1 cellular context compared by ENCODE assay signal in the genomic region with DNA sequence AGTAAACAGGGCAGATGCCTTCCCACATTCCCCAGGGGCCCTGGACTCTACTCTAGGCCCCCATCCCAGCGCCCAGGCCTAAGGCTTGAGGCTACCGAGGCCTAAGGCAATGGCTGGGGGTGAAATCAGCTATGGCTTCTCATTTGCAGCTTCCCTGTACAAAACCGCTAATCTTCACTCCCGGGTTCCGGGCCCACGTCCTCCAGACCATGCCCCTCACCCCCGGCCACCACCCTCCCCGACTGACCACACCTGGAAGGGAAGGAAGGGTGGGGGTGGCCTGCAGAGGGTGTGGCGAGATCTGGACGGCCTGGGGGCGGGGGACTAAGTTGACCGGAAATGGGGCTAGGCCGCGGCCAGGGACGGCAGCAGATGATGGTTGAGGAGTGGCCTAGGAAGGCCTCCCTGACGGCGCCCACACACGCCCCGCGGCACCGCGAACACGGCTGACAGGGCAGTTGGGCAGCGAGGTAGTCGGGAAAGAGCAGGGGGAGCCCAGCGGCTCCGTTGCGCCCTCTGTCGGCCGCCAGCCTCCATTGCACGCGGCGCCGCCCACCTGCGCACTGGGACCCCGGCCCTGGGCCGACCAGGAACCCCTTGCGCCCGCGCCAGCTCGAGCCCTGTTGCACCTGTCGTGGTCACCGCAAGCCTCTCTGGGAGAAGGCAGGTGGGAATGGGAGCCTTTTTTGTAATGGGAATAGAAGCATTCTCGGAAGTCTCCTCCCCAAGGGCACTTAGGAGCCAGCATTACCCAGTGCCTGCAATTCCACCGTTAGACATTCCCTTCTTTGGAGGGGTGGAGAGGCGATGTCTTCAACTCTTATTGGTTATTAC.
TF ChIP-seq lines count a peak whose summit lies in the region.

No MANE protein-coding gene starts in this region.

TF ChIP-seq in K562, 482 proteins besides CTCF, POLR2A, EP300 and RAD21 (continued from another document and continues in another):
- TF ChIP-seq, protein P1, sequence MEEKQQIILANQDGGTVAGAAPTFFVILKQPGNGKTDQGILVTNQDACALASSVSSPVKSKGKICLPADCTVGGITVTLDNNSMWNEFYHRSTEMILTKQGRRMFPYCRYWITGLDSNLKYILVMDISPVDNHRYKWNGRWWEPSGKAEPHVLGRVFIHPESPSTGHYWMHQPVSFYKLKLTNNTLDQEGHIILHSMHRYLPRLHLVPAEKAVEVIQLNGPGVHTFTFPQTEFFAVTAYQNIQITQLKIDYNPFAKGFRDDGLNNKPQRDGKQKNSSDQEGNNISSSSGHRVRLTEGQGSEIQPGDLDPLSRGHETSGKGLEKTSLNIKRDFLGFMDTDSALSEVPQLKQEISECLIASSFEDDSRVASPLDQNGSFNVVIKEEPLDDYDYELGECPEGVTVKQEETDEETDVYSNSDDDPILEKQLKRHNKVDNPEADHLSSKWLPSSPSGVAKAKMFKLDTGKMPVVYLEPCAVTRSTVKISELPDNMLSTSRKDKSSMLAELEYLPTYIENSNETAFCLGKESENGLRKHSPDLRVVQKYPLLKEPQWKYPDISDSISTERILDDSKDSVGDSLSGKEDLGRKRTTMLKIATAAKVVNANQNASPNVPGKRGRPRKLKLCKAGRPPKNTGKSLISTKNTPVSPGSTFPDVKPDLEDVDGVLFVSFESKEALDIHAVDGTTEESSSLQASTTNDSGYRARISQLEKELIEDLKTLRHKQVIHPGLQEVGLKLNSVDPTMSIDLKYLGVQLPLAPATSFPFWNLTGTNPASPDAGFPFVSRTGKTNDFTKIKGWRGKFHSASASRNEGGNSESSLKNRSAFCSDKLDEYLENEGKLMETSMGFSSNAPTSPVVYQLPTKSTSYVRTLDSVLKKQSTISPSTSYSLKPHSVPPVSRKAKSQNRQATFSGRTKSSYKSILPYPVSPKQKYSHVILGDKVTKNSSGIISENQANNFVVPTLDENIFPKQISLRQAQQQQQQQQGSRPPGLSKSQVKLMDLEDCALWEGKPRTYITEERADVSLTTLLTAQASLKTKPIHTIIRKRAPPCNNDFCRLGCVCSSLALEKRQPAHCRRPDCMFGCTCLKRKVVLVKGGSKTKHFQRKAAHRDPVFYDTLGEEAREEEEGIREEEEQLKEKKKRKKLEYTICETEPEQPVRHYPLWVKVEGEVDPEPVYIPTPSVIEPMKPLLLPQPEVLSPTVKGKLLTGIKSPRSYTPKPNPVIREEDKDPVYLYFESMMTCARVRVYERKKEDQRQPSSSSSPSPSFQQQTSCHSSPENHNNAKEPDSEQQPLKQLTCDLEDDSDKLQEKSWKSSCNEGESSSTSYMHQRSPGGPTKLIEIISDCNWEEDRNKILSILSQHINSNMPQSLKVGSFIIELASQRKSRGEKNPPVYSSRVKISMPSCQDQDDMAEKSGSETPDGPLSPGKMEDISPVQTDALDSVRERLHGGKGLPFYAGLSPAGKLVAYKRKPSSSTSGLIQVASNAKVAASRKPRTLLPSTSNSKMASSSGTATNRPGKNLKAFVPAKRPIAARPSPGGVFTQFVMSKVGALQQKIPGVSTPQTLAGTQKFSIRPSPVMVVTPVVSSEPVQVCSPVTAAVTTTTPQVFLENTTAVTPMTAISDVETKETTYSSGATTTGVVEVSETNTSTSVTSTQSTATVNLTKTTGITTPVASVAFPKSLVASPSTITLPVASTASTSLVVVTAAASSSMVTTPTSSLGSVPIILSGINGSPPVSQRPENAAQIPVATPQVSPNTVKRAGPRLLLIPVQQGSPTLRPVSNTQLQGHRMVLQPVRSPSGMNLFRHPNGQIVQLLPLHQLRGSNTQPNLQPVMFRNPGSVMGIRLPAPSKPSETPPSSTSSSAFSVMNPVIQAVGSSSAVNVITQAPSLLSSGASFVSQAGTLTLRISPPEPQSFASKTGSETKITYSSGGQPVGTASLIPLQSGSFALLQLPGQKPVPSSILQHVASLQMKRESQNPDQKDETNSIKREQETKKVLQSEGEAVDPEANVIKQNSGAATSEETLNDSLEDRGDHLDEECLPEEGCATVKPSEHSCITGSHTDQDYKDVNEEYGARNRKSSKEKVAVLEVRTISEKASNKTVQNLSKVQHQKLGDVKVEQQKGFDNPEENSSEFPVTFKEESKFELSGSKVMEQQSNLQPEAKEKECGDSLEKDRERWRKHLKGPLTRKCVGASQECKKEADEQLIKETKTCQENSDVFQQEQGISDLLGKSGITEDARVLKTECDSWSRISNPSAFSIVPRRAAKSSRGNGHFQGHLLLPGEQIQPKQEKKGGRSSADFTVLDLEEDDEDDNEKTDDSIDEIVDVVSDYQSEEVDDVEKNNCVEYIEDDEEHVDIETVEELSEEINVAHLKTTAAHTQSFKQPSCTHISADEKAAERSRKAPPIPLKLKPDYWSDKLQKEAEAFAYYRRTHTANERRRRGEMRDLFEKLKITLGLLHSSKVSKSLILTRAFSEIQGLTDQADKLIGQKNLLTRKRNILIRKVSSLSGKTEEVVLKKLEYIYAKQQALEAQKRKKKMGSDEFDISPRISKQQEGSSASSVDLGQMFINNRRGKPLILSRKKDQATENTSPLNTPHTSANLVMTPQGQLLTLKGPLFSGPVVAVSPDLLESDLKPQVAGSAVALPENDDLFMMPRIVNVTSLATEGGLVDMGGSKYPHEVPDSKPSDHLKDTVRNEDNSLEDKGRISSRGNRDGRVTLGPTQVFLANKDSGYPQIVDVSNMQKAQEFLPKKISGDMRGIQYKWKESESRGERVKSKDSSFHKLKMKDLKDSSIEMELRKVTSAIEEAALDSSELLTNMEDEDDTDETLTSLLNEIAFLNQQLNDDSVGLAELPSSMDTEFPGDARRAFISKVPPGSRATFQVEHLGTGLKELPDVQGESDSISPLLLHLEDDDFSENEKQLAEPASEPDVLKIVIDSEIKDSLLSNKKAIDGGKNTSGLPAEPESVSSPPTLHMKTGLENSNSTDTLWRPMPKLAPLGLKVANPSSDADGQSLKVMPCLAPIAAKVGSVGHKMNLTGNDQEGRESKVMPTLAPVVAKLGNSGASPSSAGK (IDR thresholded peaks at IDR 0.05) = peak; percentile 52; the same call in 1 of the 2 replicates
- TF ChIP-seq, protein P2, sequence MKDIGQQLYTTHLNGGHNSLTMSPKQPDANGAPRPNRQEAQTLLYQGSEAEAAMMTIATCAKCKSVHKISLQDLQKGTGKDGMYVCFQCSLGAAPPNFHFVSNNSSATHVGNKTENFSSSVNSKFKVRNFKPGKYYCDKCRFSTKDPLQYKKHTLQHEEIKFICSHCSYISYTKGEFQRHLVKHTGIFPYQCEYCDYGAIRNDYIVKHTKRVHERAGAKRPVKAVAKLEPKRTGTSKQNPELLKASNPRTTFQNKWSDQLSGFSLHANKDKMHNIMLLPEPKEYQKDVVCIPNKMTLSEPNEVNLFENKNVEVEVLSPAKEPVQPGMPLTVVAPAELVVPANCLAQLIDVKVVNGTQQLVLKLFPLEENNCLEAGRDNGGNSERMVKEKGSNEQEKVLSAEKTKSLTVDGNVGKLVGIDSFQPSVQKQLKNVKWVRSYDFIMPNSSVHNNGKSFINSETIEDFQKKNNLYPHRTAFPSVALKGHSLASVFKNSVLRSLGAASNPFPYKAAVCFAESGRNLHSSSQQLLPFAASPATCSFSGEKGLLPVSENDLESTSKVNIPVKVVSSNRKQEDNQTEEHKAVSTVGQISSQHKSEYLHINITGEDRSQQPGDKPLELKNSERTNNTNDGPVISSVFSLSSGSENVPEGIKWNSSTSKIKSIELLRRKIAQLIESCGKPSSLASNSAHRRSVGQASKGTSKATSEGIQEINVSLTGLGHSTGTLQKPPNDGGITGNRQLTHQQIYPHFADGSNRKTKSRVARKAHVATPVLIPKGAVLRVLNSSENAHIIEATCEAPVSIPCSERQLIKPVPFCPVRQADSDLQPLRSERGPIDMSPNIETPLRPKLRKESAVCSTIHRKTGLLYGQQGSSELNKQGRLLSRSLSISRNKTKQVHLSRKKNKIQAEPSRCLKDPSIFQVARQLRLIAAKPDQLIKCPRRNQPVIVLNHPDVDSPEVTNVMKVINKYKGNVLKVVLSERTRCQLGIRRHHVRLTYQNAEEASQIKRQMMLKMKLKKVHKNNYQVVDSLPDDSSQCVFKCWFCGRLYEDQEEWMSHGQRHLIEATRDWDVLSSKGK (CRISPR knock-in tag; IDR thresholded peaks at IDR 0.05) = no peak
- TF ChIP-seq TAF9B (IDR thresholded peaks at IDR 0.05; ENCODE audit: partially characterized antibody) (no peak), TEAD2 (tag; IDR thresholded peaks at IDR 0.05) (no peak), ZBTB1 (CRISPR knock-in tag; IDR thresholded peaks at IDR 0.05; ENCODE audit: borderline replicate concordance, low read depth) (no peak; the same call in 1 of the 2 replicates), FOXA1 (IDR thresholded peaks at IDR 0.05; ENCODE audit: borderline replicate concordance) (no peak), SREBF1 (IDR thresholded peaks at IDR 0.05; ENCODE audit: borderline replicate concordance, low read depth, low read length) (no peak), ADNP (tag; IDR thresholded peaks at IDR 0.05) (no peak), ASH1L (IDR thresholded peaks at IDR 0.05; ENCODE audit: borderline replicate concordance, low read depth, partially characterized antibody) (no peak), SAFB2 (IDR thresholded peaks at IDR 0.05; ENCODE audit: borderline replicate concordance, low read depth, low read length, severe bottlenecking) (no peak), ZNF143 (CRISPR knock-in tag; IDR thresholded peaks at IDR 0.05) (no peak; the same call in 1 of the 2 replicates), KLF16 (IDR thresholded peaks at IDR 0.05) (peak; percentile 44; the same call in 1 of the 2 replicates), IFI16 (CRISPR knock-in tag; IDR thresholded peaks at IDR 0.05) (no peak), ZNF184 (CRISPR knock-in tag; IDR thresholded peaks at IDR 0.05) (no peak), HDAC3 (IDR thresholded peaks at IDR 0.05; ENCODE audit: borderline replicate concordance, partially characterized antibody) (no peak), TAF7 (tag; IDR thresholded peaks at IDR 0.05) (no peak), ZSCAN32 (CRISPR knock-in tag; IDR thresholded peaks at IDR 0.05) (no peak), CC2D1A (IDR thresholded peaks at IDR 0.05) (peak; percentile 47; the same call in 1 of the 2 replicates)
- TF ChIP-seq, protein P3, sequence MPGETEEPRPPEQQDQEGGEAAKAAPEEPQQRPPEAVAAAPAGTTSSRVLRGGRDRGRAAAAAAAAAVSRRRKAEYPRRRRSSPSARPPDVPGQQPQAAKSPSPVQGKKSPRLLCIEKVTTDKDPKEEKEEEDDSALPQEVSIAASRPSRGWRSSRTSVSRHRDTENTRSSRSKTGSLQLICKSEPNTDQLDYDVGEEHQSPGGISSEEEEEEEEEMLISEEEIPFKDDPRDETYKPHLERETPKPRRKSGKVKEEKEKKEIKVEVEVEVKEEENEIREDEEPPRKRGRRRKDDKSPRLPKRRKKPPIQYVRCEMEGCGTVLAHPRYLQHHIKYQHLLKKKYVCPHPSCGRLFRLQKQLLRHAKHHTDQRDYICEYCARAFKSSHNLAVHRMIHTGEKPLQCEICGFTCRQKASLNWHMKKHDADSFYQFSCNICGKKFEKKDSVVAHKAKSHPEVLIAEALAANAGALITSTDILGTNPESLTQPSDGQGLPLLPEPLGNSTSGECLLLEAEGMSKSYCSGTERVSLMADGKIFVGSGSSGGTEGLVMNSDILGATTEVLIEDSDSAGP (CRISPR knock-in tag; IDR thresholded peaks at IDR 0.05) = peak; percentile 18; the same call in 1 of the 2 replicates
- TF ChIP-seq, protein P4, sequence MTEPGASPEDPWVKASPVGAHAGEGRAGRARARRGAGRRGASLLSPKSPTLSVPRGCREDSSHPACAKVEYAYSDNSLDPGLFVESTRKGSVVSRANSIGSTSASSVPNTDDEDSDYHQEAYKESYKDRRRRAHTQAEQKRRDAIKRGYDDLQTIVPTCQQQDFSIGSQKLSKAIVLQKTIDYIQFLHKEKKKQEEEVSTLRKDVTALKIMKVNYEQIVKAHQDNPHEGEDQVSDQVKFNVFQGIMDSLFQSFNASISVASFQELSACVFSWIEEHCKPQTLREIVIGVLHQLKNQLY (CRISPR knock-in tag; conservative IDR thresholded peaks at IDR 0.05) = no peak
- TF ChIP-seq, protein P5, sequence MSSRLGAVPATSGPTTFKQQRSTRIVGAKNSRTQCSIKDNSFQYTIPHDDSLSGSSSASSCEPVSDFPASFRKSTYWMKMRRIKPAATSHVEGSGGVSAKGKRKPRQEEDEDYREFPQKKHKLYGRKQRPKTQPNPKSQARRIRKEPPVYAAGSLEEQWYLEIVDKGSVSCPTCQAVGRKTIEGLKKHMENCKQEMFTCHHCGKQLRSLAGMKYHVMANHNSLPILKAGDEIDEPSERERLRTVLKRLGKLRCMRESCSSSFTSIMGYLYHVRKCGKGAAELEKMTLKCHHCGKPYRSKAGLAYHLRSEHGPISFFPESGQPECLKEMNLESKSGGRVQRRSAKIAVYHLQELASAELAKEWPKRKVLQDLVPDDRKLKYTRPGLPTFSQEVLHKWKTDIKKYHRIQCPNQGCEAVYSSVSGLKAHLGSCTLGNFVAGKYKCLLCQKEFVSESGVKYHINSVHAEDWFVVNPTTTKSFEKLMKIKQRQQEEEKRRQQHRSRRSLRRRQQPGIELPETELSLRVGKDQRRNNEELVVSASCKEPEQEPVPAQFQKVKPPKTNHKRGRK (tag; IDR thresholded peaks at IDR 0.05) = no peak
